In the genomic region with DNA sequence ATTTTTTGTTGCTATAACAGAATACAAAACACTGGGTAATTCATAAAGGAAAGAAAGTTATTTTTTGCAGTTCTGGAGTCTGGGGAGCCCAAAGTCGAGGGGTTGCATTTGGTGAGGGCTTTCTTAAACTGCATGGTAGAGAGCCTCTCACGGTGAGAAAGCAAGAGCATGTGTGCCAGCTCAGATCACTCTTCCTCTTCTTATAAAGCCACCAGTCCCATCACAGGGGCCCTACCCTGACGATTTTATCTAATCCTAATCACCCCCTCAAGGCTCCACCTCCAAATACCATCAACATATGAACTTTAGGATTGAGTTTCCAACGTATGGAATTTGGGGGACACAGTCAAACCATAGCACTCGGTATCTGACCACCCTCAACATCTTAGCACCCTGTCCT, we compare ENCODE assay signal across 13 cellular contexts. TPM values are rescaled to one million over a fixed set of nuclear protein-coding genes. Genes with fewer than 3 reads are reported as not detected.
DNase-seq lines count a peak whose midpoint lies in the region; ATAC-seq, FAIRE-seq and TF ChIP-seq lines count a peak whose summit lies in the region.
"Had no signal": no experiment of that assay in that cellular context is flagged by ENCODE, and none has a peak within 500 bp of the region (broad histone marks: within the 10 kb centered on the region; RNA-seq: fewer than 3 reads in every experiment).

No MANE protein-coding gene starts in this region.

- H3K9ac ChIP-seq in K562 (ENCODE audit: insufficient read depth in 1 of 2, low read depth in 2 of 2, low read length in 2 of 2), result peak overlapping the region in 1 of 2 experiments; percentile 92; a peak in 3 of 4 replicates

- BruUV-seq in OCI-LY7 (replicated peaks; lab: Mats Ljungman, UMichigan) (no TSS peak), K562 (replicated peaks; lab: Mats Ljungman, UMichigan) (no TSS peak)

- H3K36me3 Mint-ChIP-seq in activated CD8-positive, alpha-beta memory T cell treated with anti-CD3 and anti-CD28 coated beads, Interleukin-2, amount 10 ng/mL, durations not matched to agents 7 days and 5 days, result peaks cover 5% of the 10 kb centered on the region

- no peak for ATAC-seq in activated CD8-positive, alpha-beta memory T cell treated with anti-CD3 and anti-CD28 coated beads, Interleukin-2, amount 10 ng/mL, durations not matched to agents 7 days and 5 days
- no peak for ATAC-seq in K562
- ATAC-seq in HG03139 (IDR thresholded peaks at IDR 0.05; ENCODE audit: unreplicated experiment), result no peak
- no peak for ATAC-seq in HG03521 (IDR thresholded peaks at IDR 0.05; ENCODE audit: unreplicated experiment)

- intact Hi-C loops in OCI-LY7 (cut with micrococcal nuclease; ENCODE audit: unreplicated experiment) (no loop called here), K562 (cut with micrococcal nuclease) (loop anchor here (5.0 kb wide), 1 partner anchor 304 kb away; a partner anchor contains a TSS)

- TF ChIP-seq POLR2A in K562 (conservative IDR thresholded peaks at IDR 0.05), result no peak

- DNase-seq in activated CD8-positive, alpha-beta memory T cell treated with anti-CD3 and anti-CD28 coated beads, Interleukin-2, amount 10 ng/mL, durations not matched to agents 7 days and 5 days, result no peak
- no peak for DNase-seq in activated CD8-positive, alpha-beta memory T cell treated with anti-CD3 and anti-CD28 coated beads, Interleukin-2, amount 50 U/mL, for 48 hours
- DNase-seq in OCI-LY7 (ENCODE audit: low spot score) (no peak), K562 (ENCODE audit: extremely low read depth in 1 of 4, low spot score in 3 of 4) (peak in 1 of 4 experiments; percentile 43), osteoblast (ENCODE audit: insufficient read length, low spot score, missing footprints) (no peak), mucosa of gallbladder (ENCODE audit: low spot score) (no peak)
- DNase-seq: amniotic stem cell, heart right ventricle, retina had no signal

- peaks cover 31% of the 10 kb centered on the region for H3K79me2 ChIP-seq in OCI-LY7 (ENCODE audit: insufficient read depth, low read depth, low read length)
- peaks cover 30% of the 10 kb centered on the region for H3K79me2 ChIP-seq in K562 (ENCODE audit: control insufficient read depth, insufficient read depth, low read length)
- H3K79me2 ChIP-seq in osteoblast (ENCODE audit: insufficient read depth, low read length), result peaks cover 33% of the 10 kb centered on the region

- H3K27me3 Mint-ChIP-seq in activated CD8-positive, alpha-beta memory T cell treated with anti-CD3 and anti-CD28 coated beads, Interleukin-2, amount 10 ng/mL, durations not matched to agents 7 days and 5 days, result no peaks in the 10 kb centered on the region

- no peaks in the 10 kb centered on the region for H3K9me2 ChIP-seq in OCI-LY7 (ENCODE audit: insufficient read depth, low read length)

- TF ChIP-seq EP300 in K562 (IDR thresholded peaks at IDR 0.05; ENCODE audit: low read length), result no peak

- POLR2A ChIA-PET in OCI-LY7 (lab: Charles Lee) (no interaction called here), K562 (lab: Yijun Ruan, JAX) (interaction anchor here (2.5 to 14.6 kb wide), 2 partner anchors 16 to 49 kb away, joined by 13 to 200 read pairs; a partner anchor contains a TSS)

- CTCF ChIA-PET in activated CD8-positive, alpha-beta memory T cell treated with anti-CD3 and anti-CD28 coated beads, Interleukin-2, amount 10 ng/mL, durations not matched to agents 7 days and 5 days (lab: Charles Lee), result interaction anchor here (1.4 to 6.9 kb wide), 3 partner anchors 20 to 48 kb away, joined by 3 to 46 read pairs (median 5); a partner anchor contains a TSS
- CTCF ChIA-PET in OCI-LY7 (lab: Charles Lee; ENCODE audit: unreplicated experiment) (no interaction called here), K562 (lab: Yijun Ruan, JAX; ENCODE audit: low intra/inter-chr PET ratio) (no interaction called here)

- peak overlapping the region; percentile 76; the same call in 1 of the 2 replicates for H3K4me2 ChIP-seq in OCI-LY7 (ENCODE audit: low read length)
- peak overlapping the region; percentile 100 for H3K4me2 ChIP-seq in K562 (ENCODE audit: insufficient read depth, low read length)
- peak overlapping the region; percentile 97 for H3K4me2 ChIP-seq in osteoblast (ENCODE audit: insufficient read depth, low read length)

- no peaks in the 10 kb centered on the region for H3K9me1 ChIP-seq in K562 (ENCODE audit: control insufficient read depth, insufficient read depth, low read length)

- peak; percentile 40 for FAIRE-seq in K562 (lab: Jason Lieb, UNC)

- 12% methylated on average over 5 of the region's 5 CpGs for WGBS in K562 (ENCODE audit: insufficient coverage, low coverage, missing lambda C conversion rate)

- H3K36me3 ChIP-seq in OCI-LY7 (ENCODE audit: insufficient read depth, low read length) (peaks cover 16% of the 10 kb centered on the region), K562 (ENCODE audit: control insufficient read depth, insufficient read depth, low read length) (peaks cover 19% of the 10 kb centered on the region), osteoblast (ENCODE audit: insufficient read depth, low read length) (peaks cover 13% of the 10 kb centered on the region)

- no peaks in the 10 kb centered on the region for H3K9me3 ChIP-seq in OCI-LY7 (ENCODE audit: low read length)
- H3K9me3 ChIP-seq in K562 (replicated peaks; ENCODE audit: control insufficient read depth, insufficient read depth, low read depth, low read length), result no peaks in the 10 kb centered on the region
- H3K9me3 ChIP-seq in osteoblast (ENCODE audit: low read depth, low read length), result no peaks in the 10 kb centered on the region
- H3K9me3 ChIP-seq: heart right ventricle had no signal

- peaks cover 56% of the 10 kb centered on the region for H3K4me1 Mint-ChIP-seq in activated CD8-positive, alpha-beta memory T cell treated with anti-CD3 and anti-CD28 coated beads, Interleukin-2, amount 10 ng/mL, durations not matched to agents 7 days and 5 days

- H3K27ac ChIP-seq in OCI-LY7 (ENCODE audit: low read depth, low read length, poor library complexity, severe bottlenecking), result no peak overlapping the region
- peak overlapping the region; percentile 88 for H3K27ac ChIP-seq in K562 (ENCODE audit: extremely low read depth, low read depth, low read length)
- no peak overlapping the region for H3K27ac ChIP-seq in osteoblast (ENCODE audit: low read depth, low read length)

- peak overlapping the region; percentile 79 for H3K4me3 Mint-ChIP-seq in activated CD8-positive, alpha-beta memory T cell treated with anti-CD3 and anti-CD28 coated beads, Interleukin-2, amount 10 ng/mL, durations not matched to agents 7 days and 5 days

- H3K27me3 ChIP-seq in K562 (ENCODE audit: control insufficient read depth in 2 of 2, insufficient read depth in 2 of 2, low read length in 2 of 2) (no peaks in the 10 kb centered on the region), osteoblast (ENCODE audit: insufficient read depth, low read length) (no peaks in the 10 kb centered on the region)
- H3K27me3 ChIP-seq: heart right ventricle had no signal

- no peak for TF ChIP-seq RAD21 in K562 (CRISPR knock-in tag; conservative IDR thresholded peaks at IDR 0.05 in 1 of 2, IDR thresholded peaks at IDR 0.05 in 1 of 2)

- H3K4me1 ChIP-seq in OCI-LY7 (ENCODE audit: insufficient read depth, low read length, poor library complexity, severe bottlenecking), result peaks cover 37% of the 10 kb centered on the region
- peaks cover 16 to 40% of the 10 kb centered on the region in 2 experiments for H3K4me1 ChIP-seq in K562 (replicated peaks in 1 of 2; ENCODE audit: control insufficient read depth in 2 of 2, insufficient read depth in 2 of 2, low read length in 2 of 2)
- H3K4me1 ChIP-seq in osteoblast (ENCODE audit: insufficient read depth, low read length), result peaks cover 19% of the 10 kb centered on the region

- no peaks in the 10 kb centered on the region for H4K20me1 ChIP-seq in OCI-LY7 (ENCODE audit: insufficient read depth, low read length)
- peaks cover 5% of the 10 kb centered on the region; the same call in 1 of the 2 replicates for H4K20me1 ChIP-seq in K562 (replicated peaks; ENCODE audit: control insufficient read depth, insufficient read depth, low read length)
- H4K20me1 ChIP-seq in osteoblast (ENCODE audit: insufficient read depth, low read length), result peaks cover 19% of the 10 kb centered on the region

- no peaks in the 10 kb centered on the region for H3K9me3 Mint-ChIP-seq in activated CD8-positive, alpha-beta memory T cell treated with anti-CD3 and anti-CD28 coated beads, Interleukin-2, amount 10 ng/mL, durations not matched to agents 7 days and 5 days (ENCODE audit: low read depth)

- peak overlapping the region; percentile 95 for H3K27ac Mint-ChIP-seq in activated CD8-positive, alpha-beta memory T cell treated with anti-CD3 and anti-CD28 coated beads, Interleukin-2, amount 10 ng/mL, durations not matched to agents 7 days and 5 days

- no peak for TF ChIP-seq CTCF in OCI-LY7 (conservative IDR thresholded peaks at IDR 0.05; ENCODE audit: low read length)
- TF ChIP-seq CTCF in K562 (IDR thresholded peaks at IDR 0.05 in 2 of 3, conservative IDR thresholded peaks at IDR 0.05 in 1 of 3; ENCODE audit: insufficient read depth in 2 of 3, low read depth in 1 of 3, low read length in 3 of 3), result no peak
- TF ChIP-seq CTCF in osteoblast (IDR thresholded peaks at IDR 0.05; ENCODE audit: extremely low read depth, low read depth, low read length), result no peak

- H2AFZ ChIP-seq in OCI-LY7 (ENCODE audit: low read length) (peak overlapping the region; percentile 85), K562 (ENCODE audit: low read depth, low read length) (peak overlapping the region; percentile 92), osteoblast (ENCODE audit: low read length) (peak overlapping the region; percentile 80)

- in situ Hi-C loops in K562 (cut with MboI), result no loop called here

- H3K4me3 ChIP-seq in OCI-LY7 (ENCODE audit: low read depth, low read length, poor library complexity, severe bottlenecking) (no peak overlapping the region), K562 (peak overlapping the region; percentile 95; the same call in 1 of the 2 replicates), osteoblast (ENCODE audit: insufficient read depth, low read length) (no peak overlapping the region)

RNA-seq across cellular contexts. Expression of a gene that starts 1.0 kb away (rescaled TPM):
- total RNA-seq in activated CD8-positive, alpha-beta memory T cell treated with anti-CD3 and anti-CD28 coated beads, Interleukin-2, amount 10 ng/mL, durations not matched to agents 7 days and 5 days, result 10 to 100 TPM; 40.4 to 40.8 TPM
- total RNA-seq in OCI-LY7 (2014; rRNA removed; shearing (Covaris generic)), result 33.1 and 45.5 TPM in 2 replicates
- total RNA-seq in OCI-LY7 (2022) (42.2 and 43.7 TPM in 2 replicates), K562 (2014; rRNA removed) (34.2 and 40.1 TPM in 2 replicates), K562 (2014; rRNA removed; fragmentation: Illumina TruSeq; extraction: Trizol) (27.6 and 28.6 TPM in 2 replicates), K562 (2015; rRNA removed; fragmentation: Illumina TruSeq; extraction: Trizol) (29.0 and 30.6 TPM in 2 replicates), K562 (2021) (38.5 and 42.3 TPM in 2 replicates), osteoblast (51.0 and 51.4 TPM in 2 replicates), mucosa of gallbladder (39.4 TPM)
- 216 and 291 TPM in 2 replicates for total RNA-seq in K562 (2011; cell fraction: chromatin; rRNA removed; ENCODE audit: low replicate concordance)
- total RNA-seq in K562 (2011; cell fraction: nucleolus; rRNA removed), result 159 and 160 TPM in 2 replicates
- total RNA-seq in K562 (2011; cell fraction: nucleoplasm; rRNA removed), result 167 and 180 TPM in 2 replicates
- polyA plus RNA-seq in K562 (2011; rRNA removed) (32.6 and 32.8 TPM in 2 replicates), K562 (2014; fragmentation: Illumina TruSeq; extraction: Trizol) (30.6 and 32.2 TPM in 2 replicates), K562 (2014; fragmentation: Nextera tagmentation; extraction: Ambion mirVana) (10 to 100 TPM in 1 of 2 experiments, 1 to 10 TPM in 1; 9.9 to 10.5 TPM), K562 (2014; rRNA removed) (30.4 and 32.0 TPM in 2 replicates)
- polyA plus RNA-seq in K562 (2011; cell fraction: cytosol; rRNA removed), result 20.9 and 23.7 TPM in 2 replicates
- polyA plus RNA-seq in K562 (2011; cell fraction: nucleus; rRNA removed), result 128 and 143 TPM in 2 replicates
- polyA plus RNA-seq in K562 (2012), result 23.1 and 25.5 TPM in 2 replicates
- polyA minus RNA-seq in K562 (2011; rRNA and poly(A)+ RNA removed), result 51.3 and 51.8 TPM in 2 replicates
- 16.5 and 21.1 TPM in 2 replicates for polyA minus RNA-seq in K562 (2011; cell fraction: cytosol; rRNA and poly(A)+ RNA removed)
- 79.6 and 106 TPM in 2 replicates for polyA minus RNA-seq in K562 (2011; cell fraction: nucleus; rRNA and poly(A)+ RNA removed)

RNA-seq across cellular contexts. Expression of a gene that starts 37.1 kb away (rescaled TPM):
- total RNA-seq in activated CD8-positive, alpha-beta memory T cell treated with anti-CD3 and anti-CD28 coated beads, Interleukin-2, amount 10 ng/mL, durations not matched to agents 7 days and 5 days, result not detected
- total RNA-seq in OCI-LY7 (2014; rRNA removed; shearing (Covaris generic)), result not detected in 2 replicates
- not detected in 2 replicates for total RNA-seq in OCI-LY7 (2022)
- not detected in 2 replicates for total RNA-seq in K562 (2011; cell fraction: chromatin; rRNA removed; ENCODE audit: low replicate concordance)
- total RNA-seq in K562 (2011; cell fraction: nucleolus; rRNA removed), result not detected in 2 replicates
- not detected in 2 replicates for total RNA-seq in K562 (2011; cell fraction: nucleoplasm; rRNA removed)
- total RNA-seq in K562 (2014; rRNA removed), result not detected in 2 replicates
- not detected in 2 replicates for total RNA-seq in K562 (2014; rRNA removed; fragmentation: Illumina TruSeq; extraction: Trizol)
- total RNA-seq in K562 (2015; rRNA removed; fragmentation: Illumina TruSeq; extraction: Trizol), result not detected in 2 replicates
- total RNA-seq in K562 (2021), result not detected in 2 replicates
- polyA plus RNA-seq in K562 (2011; rRNA removed), result not detected in 2 replicates
- polyA plus RNA-seq in K562 (2011; cell fraction: cytosol; rRNA removed), result not detected in 2 replicates
- not detected in 2 replicates for polyA plus RNA-seq in K562 (2011; cell fraction: nucleus; rRNA removed)
- polyA plus RNA-seq in K562 (2012), result not detected in 2 replicates
- polyA plus RNA-seq in K562 (2014; fragmentation: Illumina TruSeq; extraction: Trizol), result not detected in 2 replicates
- not detected for polyA plus RNA-seq in K562 (2014; fragmentation: Nextera tagmentation; extraction: Ambion mirVana)
- not detected in 2 replicates for polyA plus RNA-seq in K562 (2014; rRNA removed)
- not detected in 2 replicates for polyA minus RNA-seq in K562 (2011; rRNA and poly(A)+ RNA removed)
- not detected in 2 replicates for polyA minus RNA-seq in K562 (2011; cell fraction: cytosol; rRNA and poly(A)+ RNA removed)
- polyA minus RNA-seq in K562 (2011; cell fraction: nucleus; rRNA and poly(A)+ RNA removed), result not detected in 2 replicates
- not detected in 2 replicates for total RNA-seq in osteoblast
- not detected for total RNA-seq in mucosa of gallbladder
- total RNA-seq: G401, heart right ventricle, lung microvascular endothelial cell had no signal

RNA-seq across cellular contexts. Expression of a gene that starts 48.9 kb away (rescaled TPM):
- total RNA-seq in activated CD8-positive, alpha-beta memory T cell treated with anti-CD3 and anti-CD28 coated beads, Interleukin-2, amount 10 ng/mL, durations not matched to agents 7 days and 5 days, result 10 to 100 TPM; 67.6 to 70.0 TPM
- total RNA-seq in OCI-LY7 (2014; rRNA removed; shearing (Covaris generic)), result 18.5 and 20.5 TPM in 2 replicates
- total RNA-seq in OCI-LY7 (2022) (45.5 and 52.8 TPM in 2 replicates), K562 (2014; rRNA removed) (39.8 and 40.1 TPM in 2 replicates), K562 (2014; rRNA removed; fragmentation: Illumina TruSeq; extraction: Trizol) (44.5 and 49.8 TPM in 2 replicates), K562 (2015; rRNA removed; fragmentation: Illumina TruSeq; extraction: Trizol) (40.5 and 40.9 TPM in 2 replicates), K562 (2021) (75.5 and 84.9 TPM in 2 replicates), osteoblast (56.8 and 61.0 TPM in 2 replicates), mucosa of gallbladder (166 TPM)
- 86.0 and 94.1 TPM in 2 replicates for total RNA-seq in K562 (2011; cell fraction: chromatin; rRNA removed; ENCODE audit: low replicate concordance)
- 41.9 and 46.3 TPM in 2 replicates for total RNA-seq in K562 (2011; cell fraction: nucleolus; rRNA removed)
- 65.2 and 107 TPM in 2 replicates for total RNA-seq in K562 (2011; cell fraction: nucleoplasm; rRNA removed)
- polyA plus RNA-seq in K562 (2011; rRNA removed) (96.4 and 118 TPM in 2 replicates), K562 (2014; fragmentation: Illumina TruSeq; extraction: Trizol) (75.5 and 83.7 TPM in 2 replicates), K562 (2014; fragmentation: Nextera tagmentation; extraction: Ambion mirVana) (10 to 100 TPM; 27.3 to 32.9 TPM), K562 (2014; rRNA removed) (53.4 and 56.3 TPM in 2 replicates)
- 57.9 and 73.1 TPM in 2 replicates for polyA plus RNA-seq in K562 (2011; cell fraction: cytosol; rRNA removed)
- 97.2 and 104 TPM in 2 replicates for polyA plus RNA-seq in K562 (2011; cell fraction: nucleus; rRNA removed)
- 84.4 and 103 TPM in 2 replicates for polyA plus RNA-seq in K562 (2012)
- polyA minus RNA-seq in K562 (2011; rRNA and poly(A)+ RNA removed), result 87.3 and 94.7 TPM in 2 replicates
- 52.4 and 62.1 TPM in 2 replicates for polyA minus RNA-seq in K562 (2011; cell fraction: cytosol; rRNA and poly(A)+ RNA removed)
- polyA minus RNA-seq in K562 (2011; cell fraction: nucleus; rRNA and poly(A)+ RNA removed), result 32.6 and 50.8 TPM in 2 replicates
